In the genomic region with DNA sequence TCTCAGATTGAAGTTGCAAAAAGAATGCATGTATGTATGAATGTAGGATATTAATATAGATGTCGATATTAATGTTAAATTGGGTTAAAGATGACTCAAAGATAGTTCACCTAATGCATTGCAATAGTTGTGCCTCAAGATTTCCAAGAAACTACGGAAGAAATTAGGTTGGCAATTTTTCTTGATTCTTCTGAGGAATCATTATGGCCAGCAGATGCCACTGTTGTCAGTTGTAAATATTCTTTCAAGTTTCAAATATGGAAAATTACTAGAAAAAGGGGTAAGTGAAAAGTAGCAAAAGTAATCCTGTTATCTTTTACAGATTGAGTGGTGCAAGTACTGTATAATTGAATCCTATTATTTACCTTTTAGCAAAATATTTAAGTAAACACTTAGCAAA, we compare ENCODE assay signal across 13 cellular contexts.
DNase-seq lines count a peak whose midpoint lies in the region; ATAC-seq, FAIRE-seq and TF ChIP-seq lines count a peak whose summit lies in the region.
"Had no signal": no experiment of that assay in that cellular context is flagged by ENCODE, and none has a peak within 500 bp of the region (broad histone marks: within the 10 kb centered on the region; RNA-seq: fewer than 3 reads in every experiment).

No MANE protein-coding gene starts in this region.

- no peak overlapping the region for H3K4me3 Mint-ChIP-seq in astrocyte (ENCODE audit: unreplicated experiment)
- H3K4me3 Mint-ChIP-seq: activated T-cell treated with anti-CD3 and anti-CD28 coated beads, Interleukin-2, amount 50 U/mL, for 24 hours had no signal

- no peak overlapping the region for H3K27ac ChIP-seq in KMS-11
- no peak overlapping the region for H3K27ac ChIP-seq in astrocyte (ENCODE audit: low read depth, low read length)
- no peak overlapping the region for H3K27ac ChIP-seq in keratinocyte (ENCODE audit: control insufficient read depth, insufficient read depth, low read length)
- H3K27ac ChIP-seq: heart right ventricle, skin epidermis had no signal

- H3K36me3 Mint-ChIP-seq in astrocyte (ENCODE audit: low read depth, unreplicated experiment): no peaks in the 10 kb centered on the region

- FAIRE-seq in astrocyte (lab: Jason Lieb, UNC): no peak
- FAIRE-seq in keratinocyte (lab: Jason Lieb, UNC): peak; percentile 20

- no peak for DNase-seq in BJ (ENCODE audit: low read depth)
- DNase-seq in astrocyte (ENCODE audit: low read depth): no peak
- DNase-seq in keratinocyte (ENCODE audit: low read depth, low spot score): no peak
- DNase-seq in UCSD-AML1 (lab: John Stamatoyannopoulos, UW; ENCODE audit: unreplicated experiment): no peak
- DNase-seq in amygdala (lab: John Stamatoyannopoulos, UW): no peak
- DNase-seq in activated T-cell treated with anti-CD3 and anti-CD28 coated beads, Interleukin-2, amount 50 U/mL, for 1 hour: no peak
- DNase-seq: activated T-cell treated with anti-CD3 and anti-CD28 coated beads, Interleukin-2, amount 50 U/mL, for 24 hours; heart right ventricle; KG1; NCI-H748 treated with DMSO at 0.1 percent for 48 hours had no signal

- H3K4me2 ChIP-seq in KMS-11: no peak overlapping the region
- no peak overlapping the region for H3K4me2 ChIP-seq in astrocyte (ENCODE audit: low read length)
- H3K4me2 ChIP-seq in keratinocyte (ENCODE audit: control insufficient read depth, extremely low read depth, insufficient read depth, low read depth, low read length): no peak overlapping the region

- ATAC-seq in HG02973 (IDR thresholded peaks at IDR 0.05; ENCODE audit: unreplicated experiment): no peak
- ATAC-seq: heart right ventricle had no signal

- TF ChIP-seq CTCF in BJ (IDR thresholded peaks at IDR 0.05; ENCODE audit: insufficient read depth, low read depth, low read length) (peak; percentile 38), KMS-11 (conservative IDR thresholded peaks at IDR 0.05; ENCODE audit: low read depth, low read length) (peak; percentile 41; the same call in 1 of the 2 replicates), astrocyte (IDR thresholded peaks at IDR 0.05; ENCODE audit: insufficient read depth, low read depth, low read length) (peak; percentile 30), keratinocyte (optimal IDR thresholded peaks at IDR 0.05 in 1 of 3, IDR thresholded peaks at IDR 0.05 in 1 of 3, conservative IDR thresholded peaks at IDR 0.05 in 1 of 3; ENCODE audit: extremely low read depth in 1 of 3, insufficient read depth in 2 of 3, low read length in 3 of 3) (peak in 2 of 3 experiments; percentile 22 to 25)

- no peaks in the 10 kb centered on the region for H3K4me1 Mint-ChIP-seq in astrocyte (ENCODE audit: low read depth, unreplicated experiment)

- H3K27ac Mint-ChIP-seq in astrocyte (ENCODE audit: unreplicated experiment): no peak overlapping the region
- H3K27ac Mint-ChIP-seq: activated T-cell treated with anti-CD3 and anti-CD28 coated beads, Interleukin-2, amount 50 U/mL, for 24 hours had no signal

- H3K9me3 ChIP-seq in astrocyte (ENCODE audit: insufficient read depth, low read depth, low read length) (peaks cover 2% of the 10 kb centered on the region), keratinocyte (ENCODE audit: control insufficient read depth, low read depth, low read length) (peaks cover 1% of the 10 kb centered on the region)

- H3K27me3 Mint-ChIP-seq in astrocyte (ENCODE audit: low read depth, unreplicated experiment): peaks cover 2% of the 10 kb centered on the region
- H3K27me3 Mint-ChIP-seq: activated T-cell treated with anti-CD3 and anti-CD28 coated beads, Interleukin-2, amount 50 U/mL, for 24 hours had no signal

- H3K4me1 ChIP-seq in KMS-11 (ENCODE audit: low read depth, poor library complexity, severe bottlenecking) (no peaks in the 10 kb centered on the region), astrocyte (ENCODE audit: insufficient read depth, low read length) (no peaks in the 10 kb centered on the region), keratinocyte (ENCODE audit: control insufficient read depth, extremely low read depth, insufficient read depth, low read length) (no peaks in the 10 kb centered on the region)
- H3K4me1 ChIP-seq: heart right ventricle had no signal

- H3K27me3 ChIP-seq in BJ (ENCODE audit: control insufficient read depth, insufficient read depth, low read length) (0 out of 2 replicates have a peak, but pooled peaks cover 1% of the 10 kb centered on the region), KMS-11 (ENCODE audit: insufficient read depth, low read depth) (no peaks in the 10 kb centered on the region), astrocyte (ENCODE audit: insufficient read depth, low read length) (no peaks in the 10 kb centered on the region), keratinocyte (ENCODE audit: control insufficient read depth, extremely low read depth, insufficient read depth, low read length) (no peaks in the 10 kb centered on the region)

- dilution Hi-C loops in keratinocyte (cut with MboI; ENCODE audit: extremely low pct_ligation_motif_present, low sequenced_read_pairs): no loop called here

- H3K36me3 ChIP-seq in BJ (ENCODE audit: control insufficient read depth, insufficient read depth, low read length) (no peaks in the 10 kb centered on the region), KMS-11 (ENCODE audit: insufficient read depth) (no peaks in the 10 kb centered on the region), astrocyte (ENCODE audit: insufficient read depth, low read length) (no peaks in the 10 kb centered on the region), keratinocyte (ENCODE audit: control insufficient read depth in 2 of 2, extremely low read depth in 1 of 2, insufficient read depth in 2 of 2, low read length in 2 of 2) (no peaks in the 10 kb centered on the region)
- H3K36me3 ChIP-seq: heart right ventricle had no signal

- no peak overlapping the region for H3K4me3 ChIP-seq in BJ (ENCODE audit: low read depth, low read length)
- H3K4me3 ChIP-seq in KMS-11 (IDR thresholded peaks at IDR 0.05; ENCODE audit: insufficient read depth, low read depth, low read length): no peak overlapping the region
- no peak overlapping the region for H3K4me3 ChIP-seq in astrocyte (ENCODE audit: insufficient read depth, low read depth, low read length)
- no peak overlapping the region for H3K4me3 ChIP-seq in keratinocyte (ENCODE audit: control insufficient read depth in 2 of 3, extremely low read depth in 1 of 3, insufficient read depth in 2 of 3, low read depth in 1 of 3, low read length in 3 of 3)
- H3K4me3 ChIP-seq: heart right ventricle, skin epidermis had no signal

- POLR2A ChIA-PET in BJ (lab: Charles Lee): no interaction called here

- H3K9ac ChIP-seq in KMS-11 (no peak overlapping the region), astrocyte (ENCODE audit: low read length) (no peak overlapping the region), keratinocyte (ENCODE audit: control insufficient read depth, extremely low read depth, insufficient read depth, low read length) (no peak overlapping the region)

- H2AFZ ChIP-seq in KMS-11 (ENCODE audit: low read depth) (no peak overlapping the region), astrocyte (ENCODE audit: low read depth, low read length) (no peak overlapping the region), keratinocyte (ENCODE audit: control insufficient read depth, low read length) (no peak overlapping the region)

- H3K9me1 ChIP-seq in keratinocyte (ENCODE audit: control insufficient read depth, extremely low read depth, insufficient read depth, low read length): no peaks in the 10 kb centered on the region

- no peaks in the 10 kb centered on the region for H3K79me2 ChIP-seq in KMS-11 (ENCODE audit: insufficient read depth, low read depth)
- H3K79me2 ChIP-seq in astrocyte (ENCODE audit: insufficient read depth, low read length): no peaks in the 10 kb centered on the region
- H3K79me2 ChIP-seq in keratinocyte (ENCODE audit: control insufficient read depth, insufficient read depth, low read length): no peaks in the 10 kb centered on the region

- H4K20me1 ChIP-seq in KMS-11 (ENCODE audit: insufficient read depth) (no peaks in the 10 kb centered on the region), astrocyte (ENCODE audit: insufficient read depth, low read length) (no peaks in the 10 kb centered on the region), keratinocyte (ENCODE audit: control insufficient read depth, extremely low read depth, insufficient read depth, low read length) (no peaks in the 10 kb centered on the region)

- CTCF ChIA-PET in BJ (lab: Yijun Ruan, JAX): interaction anchor here (0.6 to 1.4 kb wide), 4 partner anchors 98 to 960 kb away, joined by 3 to 5 read pairs (median 3); no protein-coding TSS in a partner anchor

- H3K9me3 Mint-ChIP-seq in astrocyte (ENCODE audit: unreplicated experiment): peaks cover 2% of the 10 kb centered on the region
